Comparison of ENCODE assay signal across 8 cellular contexts in genomic region chr14:64986578-64987571, GRCh38.
A peak's percentile ranks its signal among the peaks of the same experiment; 100 is the strongest.
DNase-seq lines count a peak whose midpoint lies in the region; ATAC-seq and TF ChIP-seq lines count a peak whose summit lies in the region.

TSS of gene FNTB (plus strand) at chr14:64986895. CDS start at chr14:64986954, 59 bp downstream.

- peak within 1 kb of the TSS; percentile 86 for H3K27ac Mint-ChIP-seq in central memory CD8-positive, alpha-beta T cell (ENCODE audit: low read depth)

- peaks cover 9% of the 10 kb centered on the region for H3K27me3 Mint-ChIP-seq in central memory CD8-positive, alpha-beta T cell

- peak; percentile 73 for TF ChIP-seq CTCF in AG10803 (conservative IDR thresholded peaks at IDR 0.05; ENCODE audit: low read length)

- TF ChIP-seq POLR2A in GM18951 (IDR thresholded peaks at IDR 0.05; ENCODE audit: extremely low read depth, insufficient read depth, insufficient read length) = peak; percentile 69

- in situ Hi-C loops in GM18951 (cut with MboI; ENCODE audit: low sequenced_read_pairs, unreplicated experiment) = no loop called here

- peaks cover 40% of the 10 kb centered on the region for H3K4me1 Mint-ChIP-seq in central memory CD8-positive, alpha-beta T cell

- H3K36me3 Mint-ChIP-seq in central memory CD8-positive, alpha-beta T cell (ENCODE audit: insufficient read depth) = peaks cover 4% of the 10 kb centered on the region

- no peaks in the 10 kb centered on the region for H3K9me3 Mint-ChIP-seq in central memory CD8-positive, alpha-beta T cell

- DNase-seq in AG10803 (ENCODE audit: low read depth) (peak; percentile 96), NCI-H345 (lab: John Stamatoyannopoulos, UW) (peak; percentile 97), iris pigment epithelial cell (ENCODE audit: low read depth) (peak; percentile 99)
- DNase-seq in activated CD4-positive, CD25-positive, alpha-beta regulatory T cell (lab: John Stamatoyannopoulos, UW) = peak; percentile 78 to 81 (median 80)
- DNase-seq in central memory CD8-positive, alpha-beta T cell (ENCODE audit: low spot score in 2 of 2) = peak; percentile 83 to 88
- DNase-seq in stimulated activated CD4-positive, alpha-beta T cell treated with anti-CD3 and anti-CD28 coated beads, Interleukin-12 subunit alpha, Interleukin-12 subunit beta, amount 100 ng/mL, for 24 hours (ENCODE audit: low read depth in 2 of 2) = peak; percentile 85 to 90

- peak within 1 kb of the TSS; percentile 98 for H3K4me3 ChIP-seq in AG10803 (ENCODE audit: low read length)

- H3K4me3 Mint-ChIP-seq in central memory CD8-positive, alpha-beta T cell = peak within 1 kb of the TSS; percentile 90

- ATAC-seq in HG03280 (IDR thresholded peaks at IDR 0.05; ENCODE audit: unreplicated experiment) = peak; percentile 91
- peak; percentile 92 for ATAC-seq in central memory CD8-positive, alpha-beta T cell (replicated peaks; ENCODE audit: extremely low read depth, poor library complexity, severe bottlenecking)

Comparison
In these comparisons a context has a peak if more than half of its experiments do, and no peak if none do; other contexts are left out.
1. Peak in every context shown above with its lines: DNase-seq, ATAC-seq and H3K4me3 ChIP-seq.